ENCODE assay signal across 15 cellular contexts in genomic region chr16:3872216-3872895, GRCh38. TPM values are rescaled to one million over a fixed set of nuclear protein-coding genes. Genes with fewer than 3 reads are reported as not detected.
DNase-seq lines count a peak whose midpoint lies in the region; ATAC-seq, FAIRE-seq and TF ChIP-seq lines count a peak whose summit lies in the region.
"Had no signal": no experiment of that assay in that cellular context is flagged by ENCODE, and none has a peak within 500 bp of the region (broad histone marks: within the 10 kb centered on the region; RNA-seq: fewer than 3 reads in every experiment).

No MANE protein-coding gene starts in this region.

- H3K27me3 Mint-ChIP-seq in CD4-positive, alpha-beta memory T cell, result peaks cover 0 to 1% of the 10 kb centered on the region in 2 donors
- no peaks in the 10 kb centered on the region for H3K27me3 Mint-ChIP-seq in progenitor cell of endocrine pancreas

- TF ChIP-seq CTCF in RWPE2 (IDR thresholded peaks at IDR 0.05; ENCODE audit: poor library complexity, severe bottlenecking), result no peak
- no peak for TF ChIP-seq CTCF in left ventricle myocardium inferior (IDR thresholded peaks at IDR 0.05; ENCODE audit: borderline replicate concordance)
- TF ChIP-seq CTCF in progenitor cell of endocrine pancreas (IDR thresholded peaks at IDR 0.05; ENCODE audit: unreplicated experiment), result no peak

- CTCF ChIA-PET in CD4-positive, alpha-beta memory T cell (lab: Charles Lee; ENCODE audit: partially characterized antibody), result interaction anchor here (0.6 to 1.0 kb wide), 2 partner anchors 10 to 1115 kb away, joined by 3 read pairs; no protein-coding TSS in a partner anchor

- POLR2A ChIA-PET in CD4-positive, alpha-beta memory T cell (lab: Charles Lee; ENCODE audit: partially characterized antibody), result interaction anchor here (0.8 to 1.4 kb wide), 3 partner anchors 7 to 16 kb away, joined by 3 to 4 read pairs (median 4); no protein-coding TSS in a partner anchor

- no peak for DNase-seq in CD4-positive, alpha-beta memory T cell
- DNase-seq in RWPE2 (ENCODE audit: low spot score), result no peak
- DNase-seq in left ventricle myocardium inferior, result no peak
- no peak for DNase-seq in progenitor cell of endocrine pancreas (ENCODE audit: low spot score, unreplicated experiment)
- no peak for DNase-seq in stimulated activated CD4-positive, alpha-beta T cell treated with anti-CD3 and anti-CD28 coated beads, Interleukin-4, amount 100 ng/mL, for 1 hour
- DNase-seq in GM19239 (ENCODE audit: insufficient read length, low spot score), result no peak
- no peak for DNase-seq in stimulated activated naive CD4-positive, alpha-beta T cell treated with Interleukin-2 at 50 U/mL for 16 hours (lab: John Stamatoyannopoulos, UW)
- DNase-seq: activated T-cell treated with anti-CD3 and anti-CD28 coated beads, Interleukin-2, amount 50 U/mL, for 1 hour; C1 segment of cervical spinal cord; esophagus squamous epithelium; NCI-H2107; transverse colon had no signal

- H3K4me1 ChIP-seq in CD4-positive, alpha-beta memory T cell (ENCODE audit: insufficient read depth, low read length), result peaks cover 100% of the 10 kb centered on the region
- peaks cover 17% of the 10 kb centered on the region for H3K4me1 ChIP-seq in RWPE2 (ENCODE audit: insufficient read depth, poor library complexity, severe bottlenecking)
- H3K4me1 ChIP-seq in left ventricle myocardium inferior, result peaks cover 99% of the 10 kb centered on the region

- H3K27ac Mint-ChIP-seq in CD4-positive, alpha-beta memory T cell, result peak overlapping the region in 4 of 7 donors; percentile 46 to 93 (median 84)
- peak overlapping the region; percentile 67 for H3K27ac Mint-ChIP-seq in progenitor cell of endocrine pancreas

- H3K27me3 ChIP-seq in CD4-positive, alpha-beta memory T cell (ENCODE audit: insufficient read depth, low read length), result no peaks in the 10 kb centered on the region
- H3K27me3 ChIP-seq in RWPE2 (ENCODE audit: insufficient read depth, poor library complexity, severe bottlenecking), result no peaks in the 10 kb centered on the region
- H3K27me3 ChIP-seq in left ventricle myocardium inferior (ENCODE audit: low read depth), result no peaks in the 10 kb centered on the region
- H3K27me3 ChIP-seq: esophagus squamous epithelium, transverse colon had no signal

- no peaks in the 10 kb centered on the region for H3K9me3 ChIP-seq in CD4-positive, alpha-beta memory T cell (ENCODE audit: control insufficient read depth in 1 of 2, low read length in 2 of 2)
- no peaks in the 10 kb centered on the region for H3K9me3 ChIP-seq in RWPE2 (ENCODE audit: severe bottlenecking)
- H3K9me3 ChIP-seq in left ventricle myocardium inferior (replicated peaks), result no peaks in the 10 kb centered on the region
- H3K9me3 ChIP-seq: esophagus squamous epithelium, prostate gland, transverse colon had no signal

- H3K4me3 ChIP-seq in CD4-positive, alpha-beta memory T cell (ENCODE audit: low read length in 2 of 2), result no peak overlapping the region
- no peak overlapping the region for H3K4me3 ChIP-seq in RWPE2 (ENCODE audit: severe bottlenecking)
- H3K4me3 ChIP-seq in left ventricle myocardium inferior, result peak overlapping the region; percentile 1
- H3K4me3 ChIP-seq: prostate gland, transverse colon had no signal

- H3K4me3 Mint-ChIP-seq in CD4-positive, alpha-beta memory T cell, result peak overlapping the region in 7 of 8 donors; percentile 24 to 88 (median 58)
- H3K4me3 Mint-ChIP-seq in progenitor cell of endocrine pancreas (ENCODE audit: low read depth), result peak overlapping the region; percentile 12

- ATAC-seq in RWPE2 (ENCODE audit: low read depth) (no peak), GM18868 (IDR thresholded peaks at IDR 0.05; ENCODE audit: unreplicated experiment) (no peak)

- intact Hi-C loops in CD4-positive, alpha-beta memory T cell (cut with micrococcal nuclease), result no loop called here
- intact Hi-C loops in left ventricle myocardium inferior (cut with micrococcal nuclease), result no loop called here

- H3K36me3 Mint-ChIP-seq in CD4-positive, alpha-beta memory T cell, result peaks cover 0 to 25% of the 10 kb centered on the region in 2 donors
- no peaks in the 10 kb centered on the region for H3K36me3 Mint-ChIP-seq in progenitor cell of endocrine pancreas (ENCODE audit: insufficient read depth)

- no peaks in the 10 kb centered on the region for H3K9me3 Mint-ChIP-seq in CD4-positive, alpha-beta memory T cell
- H3K9me3 Mint-ChIP-seq in progenitor cell of endocrine pancreas (ENCODE audit: low read depth), result no peaks in the 10 kb centered on the region

- H3K27ac ChIP-seq in CD4-positive, alpha-beta memory T cell (ENCODE audit: low read depth, low read length), result no peak overlapping the region
- H3K27ac ChIP-seq in RWPE2 (ENCODE audit: poor library complexity, severe bottlenecking) (peak overlapping the region; percentile 5), left ventricle myocardium inferior (replicated peaks) (no peak overlapping the region)
- H3K27ac ChIP-seq: prostate gland had no signal

- no peak for FAIRE-seq in GM19239 (lab: Jason Lieb, UNC)
- FAIRE-seq: bronchial epithelial cell had no signal

- no peaks in the 10 kb centered on the region for H3K36me3 ChIP-seq in CD4-positive, alpha-beta memory T cell (ENCODE audit: insufficient read depth, low read length)
- H3K36me3 ChIP-seq in RWPE2 (ENCODE audit: low read depth) (no peaks in the 10 kb centered on the region; the same call in 1 of the 2 replicates), left ventricle myocardium inferior (no peaks in the 10 kb centered on the region)
- H3K36me3 ChIP-seq: esophagus squamous epithelium, prostate gland, transverse colon had no signal

- peaks cover 77 to 96% (median 87%) of the 10 kb centered on the region in 4 donors for H3K4me1 Mint-ChIP-seq in CD4-positive, alpha-beta memory T cell
- H3K4me1 Mint-ChIP-seq in progenitor cell of endocrine pancreas (ENCODE audit: low read depth), result peaks cover 80% of the 10 kb centered on the region

RNA-seq across cellular contexts. Expression of gene CREBBP, which starts 8.2 kb away (rescaled TPM):
- 100 to 1,000 TPM; 119 to 133 TPM for total RNA-seq in CD4-positive, alpha-beta memory T cell
- polyA plus RNA-seq in CD4-positive, alpha-beta memory T cell, result 10 to 100 TPM in 1 of 2 donors, under 1 TPM in 1; 0.60 to 17.9 TPM
- total RNA-seq in left ventricle myocardium inferior, result 33.5 TPM
- total RNA-seq in progenitor cell of endocrine pancreas, result 144 and 146 TPM in 2 replicates
